Comparison of ENCODE assay signal across 8 cellular contexts in genomic region chr1:247112479-247112781, GRCh38. TPM values are rescaled to one million over a fixed set of nuclear protein-coding genes. Genes with fewer than 3 reads are reported as not detected.
DNase-seq lines count a peak whose midpoint lies in the region; ATAC-seq lines count a peak whose summit lies in the region.
"Had no signal": no experiment of that assay in that cellular context is flagged by ENCODE, and none has a peak within 500 bp of the region (broad histone marks: within the 10 kb centered on the region; RNA-seq: fewer than 3 reads in every experiment).

No MANE protein-coding gene starts in this region.

- CTCF ChIA-PET in activated CD4-positive, alpha-beta memory T cell treated with anti-CD3 and anti-CD28 coated beads for 36 hours (lab: Charles Lee), result no interaction called here

- H3K4me3 Mint-ChIP-seq in activated CD4-positive, alpha-beta memory T cell treated with anti-CD3 and anti-CD28 coated beads for 36 hours, result peak overlapping the region; percentile 43
- H3K4me3 Mint-ChIP-seq in immature natural killer cell, result peak overlapping the region; percentile 50 to 70 (median 63)

- peaks cover 39% of the 10 kb centered on the region for H3K27me3 Mint-ChIP-seq in activated CD4-positive, alpha-beta memory T cell treated with anti-CD3 and anti-CD28 coated beads for 36 hours
- peaks cover 13 to 22% (median 15%) of the 10 kb centered on the region in 3 donors for H3K27me3 Mint-ChIP-seq in immature natural killer cell (ENCODE audit: low read depth in 3 of 3)

- DNase-seq in H7 (no peak), immature natural killer cell (no peak), COLO668 (lab: John Stamatoyannopoulos, UW; ENCODE audit: unreplicated experiment) (no peak), NCI-H1092 (lab: John Stamatoyannopoulos, UW) (no peak)
- DNase-seq in activated CD4-positive, alpha-beta memory T cell treated with anti-CD3 and anti-CD28 coated beads for 36 hours, result no peak
- DNase-seq: activated gamma-delta T cell treated with Interleukin-2 at 50 U/mL for 16 hours had no signal

- H3K4me3 ChIP-seq in H7 (ENCODE audit: insufficient read depth, low read depth, low read length) (peak overlapping the region; percentile 68), skeletal muscle satellite cell (ENCODE audit: low read length) (peak overlapping the region; percentile 83)

- no peak overlapping the region for H3K9ac ChIP-seq in skeletal muscle satellite cell (ENCODE audit: low read depth, low read length)

- H3K9me3 ChIP-seq in skeletal muscle satellite cell (replicated peaks; ENCODE audit: low read length), result no peaks in the 10 kb centered on the region

- H3K27me3 ChIP-seq in H7 (ENCODE audit: control insufficient read depth, insufficient read depth, low read length) (peaks cover 44% of the 10 kb centered on the region), skeletal muscle satellite cell (ENCODE audit: control insufficient read depth, insufficient read depth, low read length) (peaks cover 2% of the 10 kb centered on the region)

- H3K9me3 Mint-ChIP-seq in activated CD4-positive, alpha-beta memory T cell treated with anti-CD3 and anti-CD28 coated beads for 36 hours, result no peaks in the 10 kb centered on the region
- H3K9me3 Mint-ChIP-seq in immature natural killer cell, result no peaks in the 10 kb centered on the region

- H3K4me1 ChIP-seq in skeletal muscle satellite cell (ENCODE audit: control insufficient read depth, insufficient read depth, low read length), result peaks cover 8% of the 10 kb centered on the region

- H3K36me3 ChIP-seq in H7 (replicated peaks; ENCODE audit: control insufficient read depth, insufficient read depth, low read length), result no peaks in the 10 kb centered on the region
- H3K36me3 ChIP-seq in skeletal muscle satellite cell (ENCODE audit: insufficient read depth, low read length), result no peaks in the 10 kb centered on the region

- intact Hi-C loops in activated CD4-positive, alpha-beta memory T cell treated with anti-CD3 and anti-CD28 coated beads for 36 hours (cut with micrococcal nuclease), result no loop called here

- H3K4me2 ChIP-seq in skeletal muscle satellite cell (ENCODE audit: low read length), result peak overlapping the region; percentile 93

- no peak for ATAC-seq in HG03097 (IDR thresholded peaks at IDR 0.05; ENCODE audit: low FRiP score, unreplicated experiment)

- H3K27ac Mint-ChIP-seq in activated CD4-positive, alpha-beta memory T cell treated with anti-CD3 and anti-CD28 coated beads for 36 hours, result no peak overlapping the region
- no peak overlapping the region for H3K27ac Mint-ChIP-seq in immature natural killer cell

- POLR2A ChIA-PET in activated CD4-positive, alpha-beta memory T cell treated with anti-CD3 and anti-CD28 coated beads for 36 hours (lab: Charles Lee), result no interaction called here

- peaks cover 8% of the 10 kb centered on the region for H3K4me1 Mint-ChIP-seq in activated CD4-positive, alpha-beta memory T cell treated with anti-CD3 and anti-CD28 coated beads for 36 hours (ENCODE audit: low read depth)
- H3K4me1 Mint-ChIP-seq in immature natural killer cell, result peaks cover 12 to 13% of the 10 kb centered on the region in 2 donors

- H3K36me3 Mint-ChIP-seq in activated CD4-positive, alpha-beta memory T cell treated with anti-CD3 and anti-CD28 coated beads for 36 hours, result no peaks in the 10 kb centered on the region
- peaks cover 0 to 4% (median 0%) of the 10 kb centered on the region in 3 donors for H3K36me3 Mint-ChIP-seq in immature natural killer cell

RNA-seq across cellular contexts. Expression of gene ZNF669, which starts 8.3 kb away (rescaled TPM):
- 19.8 and 29.9 TPM in 2 replicates for total RNA-seq in H7 (2014; rRNA removed; shearing (Covaris generic))
- total RNA-seq in activated CD4-positive, alpha-beta memory T cell treated with anti-CD3 and anti-CD28 coated beads for 36 hours, result 1 to 10 TPM; 7.9 to 8.4 TPM
- polyA plus RNA-seq in immature natural killer cell, result 10 to 100 TPM; 17.4 to 31.3 (median 19.6) TPM
- 6.8 and 7.6 TPM in 2 replicates for total RNA-seq in skeletal muscle satellite cell (2012; rRNA removed)

RNA-seq across cellular contexts. Expression of gene ZNF670, which starts 33.8 kb away (rescaled TPM):
- total RNA-seq in H7 (2014; rRNA removed; shearing (Covaris generic)), result 16.4 and 28.7 TPM in 2 replicates
- 1 to 10 TPM; 3.9 to 4.5 TPM for total RNA-seq in activated CD4-positive, alpha-beta memory T cell treated with anti-CD3 and anti-CD28 coated beads for 36 hours
- 1 to 10 TPM in 1 of 3 donors, under 1 TPM in 1, not detected in 1; 0.88 to 1.1 TPM for polyA plus RNA-seq in immature natural killer cell
- total RNA-seq in skeletal muscle satellite cell (2012; rRNA removed), result 3.3 and 4.8 TPM in 2 replicates

RNA-seq across cellular contexts. Expression of gene ZNF124, which starts 59.4 kb away (rescaled TPM):
- 50.3 and 54.5 TPM in 2 replicates for total RNA-seq in H7 (2014; rRNA removed; shearing (Covaris generic))
- total RNA-seq in activated CD4-positive, alpha-beta memory T cell treated with anti-CD3 and anti-CD28 coated beads for 36 hours, result 10 to 100 TPM; 10.8 to 11.8 TPM
- polyA plus RNA-seq in immature natural killer cell, result 1 to 10 TPM; 2.3 to 5.7 (median 2.7) TPM
- 20.5 and 30.4 TPM in 2 replicates for total RNA-seq in skeletal muscle satellite cell (2012; rRNA removed)
